29 cellular contexts compared by ENCODE assay signal in the genomic region with DNA sequence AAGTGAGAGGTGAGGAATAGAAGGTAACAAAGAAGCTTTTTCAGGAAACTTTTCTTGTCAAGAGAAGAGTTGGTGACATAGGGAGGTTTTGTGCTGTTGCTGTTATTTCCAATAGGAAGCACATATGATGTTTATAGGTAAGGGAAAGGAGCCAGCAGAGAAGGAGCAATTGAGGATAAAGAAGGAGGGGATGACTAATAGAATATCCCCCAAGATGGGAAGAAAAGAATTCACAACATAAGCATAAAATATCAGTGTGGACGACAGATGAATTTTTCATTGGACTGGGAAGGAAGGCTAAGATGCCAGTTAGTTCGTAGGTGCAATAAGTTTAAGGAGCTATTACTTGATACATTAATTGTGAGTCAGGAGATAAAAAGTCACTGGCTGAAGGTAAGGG. TPM values are rescaled to one million over a fixed set of nuclear protein-coding genes. Genes with fewer than 3 reads are reported as not detected.
"Had no signal": no experiment of that assay in that cellular context is flagged by ENCODE, and none has a peak within 500 bp of the region (broad histone marks: within the 10 kb centered on the region; RNA-seq: fewer than 3 reads in every experiment).

No MANE protein-coding gene starts in this region.

- H3K4me1 ChIP-seq: esophagus muscularis mucosa, gastroesophageal sphincter, left lung, prostate gland, right atrium auricular region, sigmoid colon, stomach, thyroid gland, vagina had no signal

- H3K27ac Mint-ChIP-seq: naive thymus-derived CD4-positive, alpha-beta T cell; nephron progenitor cell; stimulated activated effector memory CD8-positive, alpha-beta T cell treated with anti-CD3 and anti-CD28 coated beads, Interleukin-12 subunit alpha, Interleukin-12 subunit beta, amount 100 ng/mL, for 72 hours had no signal

- H2AFZ ChIP-seq: hepatocyte had no signal

- H3K27ac ChIP-seq: coronary artery, esophagus muscularis mucosa, foreskin keratinocyte, gastroesophageal sphincter, heart left ventricle, hepatocyte, left lung, prostate gland, right atrium auricular region, sigmoid colon, stomach, thyroid gland, vagina had no signal

- FAIRE-seq: endothelial cell of umbilical vein had no signal

- H3K36me3 Mint-ChIP-seq: naive thymus-derived CD4-positive, alpha-beta T cell; stimulated activated effector memory CD8-positive, alpha-beta T cell treated with anti-CD3 and anti-CD28 coated beads, Interleukin-12 subunit alpha, Interleukin-12 subunit beta, amount 100 ng/mL, for 72 hours had no signal

- DNase-seq: dermis blood vessel endothelial cell; effector memory CD4-positive, alpha-beta T cell; foreskin keratinocyte; heart left ventricle; left cardiac atrium; left lung; mammary epithelial cell; mesendoderm; midbrain; naive thymus-derived CD4-positive, alpha-beta T cell; nephron progenitor cell; nucleus accumbens; sigmoid colon; stimulated activated CD4-positive, alpha-beta T cell treated with anti-CD3 and anti-CD28 coated beads, Interleukin-2, amount 100 ng/mL, for 24 hours; stimulated activated CD4-positive, alpha-beta T cell treated with anti-CD3 and anti-CD28 coated beads, Interleukin-4, amount 100 ng/mL, for 24 hours; stimulated activated naive CD4-positive, alpha-beta T cell treated with Interleukin-2 at 50 U/mL for 16 hours; stomach; thyroid gland; trophoblast cell had no signal

- H3K4me3 ChIP-seq: coronary artery, esophagus muscularis mucosa, gastroesophageal sphincter, heart left ventricle, hepatocyte, left lung, prostate gland, right atrium auricular region, sigmoid colon, stomach, thyroid gland, vagina had no signal

- H3K9me3 ChIP-seq: prostate gland, thyroid gland had no signal

- H3K79me2 ChIP-seq: hepatocyte had no signal

- H3K4me3 Mint-ChIP-seq: naive thymus-derived CD4-positive, alpha-beta T cell; nephron progenitor cell; stimulated activated effector memory CD8-positive, alpha-beta T cell treated with anti-CD3 and anti-CD28 coated beads, Interleukin-12 subunit alpha, Interleukin-12 subunit beta, amount 100 ng/mL, for 72 hours had no signal

- H3K4me2 ChIP-seq: hepatocyte had no signal

- H3K36me3 ChIP-seq: esophagus muscularis mucosa, gastroesophageal sphincter, heart left ventricle, left lung, prostate gland, right atrium auricular region, sigmoid colon, stomach, thyroid gland, vagina had no signal

- ATAC-seq: foreskin keratinocyte; gastroesophageal sphincter; heart left ventricle; left cardiac atrium; left lung; naive thymus-derived CD4-positive, alpha-beta T cell; stimulated activated effector memory CD8-positive, alpha-beta T cell treated with anti-CD3 and anti-CD28 coated beads, Interleukin-12 subunit alpha, Interleukin-12 subunit beta, amount 100 ng/mL, for 72 hours had no signal

- H3K4me1 Mint-ChIP-seq: naive thymus-derived CD4-positive, alpha-beta T cell; nephron progenitor cell; stimulated activated effector memory CD8-positive, alpha-beta T cell treated with anti-CD3 and anti-CD28 coated beads, Interleukin-12 subunit alpha, Interleukin-12 subunit beta, amount 100 ng/mL, for 72 hours had no signal

- H3K27me3 ChIP-seq: esophagus muscularis mucosa, foreskin keratinocyte, gastroesophageal sphincter, heart left ventricle, hepatocyte, left lung, right atrium auricular region, sigmoid colon, stomach, thyroid gland, vagina had no signal

RNA-seq across cellular contexts. Expression of a gene that starts 8.5 kb away (rescaled TPM):
- total RNA-seq: skeletal muscle tissue had no signal
- polyA plus RNA-seq: naive thymus-derived CD4-positive, alpha-beta T cell had no signal
